ENCODE assay signal across 7 cellular contexts in genomic region chr11:75350743-75351540, GRCh38. TPM values are rescaled to one million over a fixed set of nuclear protein-coding genes. Genes with fewer than 3 reads are reported as not detected.
DNase-seq lines count a peak whose midpoint lies in the region; ATAC-seq and TF ChIP-seq lines count a peak whose summit lies in the region.

No MANE protein-coding gene starts in this region.

- CTCF ChIA-PET in RWPE1 (lab: Yijun Ruan, JAX): interaction anchor here (0.7 kb wide), 1 partner anchor 70 kb away, joined by 3 read pairs; no protein-coding TSS in a partner anchor

- peak overlapping the region; percentile 95 for H3K27ac Mint-ChIP-seq in activated naive CD8-positive, alpha-beta T cell treated with anti-CD3 and anti-CD28 coated beads, Interleukin-2, amount 50 U/mL, for 24 hours

- no peaks in the 10 kb centered on the region for H3K9me3 Mint-ChIP-seq in activated naive CD8-positive, alpha-beta T cell treated with anti-CD3 and anti-CD28 coated beads, Interleukin-2, amount 50 U/mL, for 24 hours

- peak; percentile 10 for TF ChIP-seq CTCF in retinal pigment epithelial cell (conservative IDR thresholded peaks at IDR 0.05; ENCODE audit: low read depth, low read length)
- no peak for TF ChIP-seq CTCF in RWPE1 (conservative IDR thresholded peaks at IDR 0.05; ENCODE audit: low read depth)

- H3K27me3 ChIP-seq in H7 (ENCODE audit: control insufficient read depth, insufficient read depth, low read length): peaks cover 6% of the 10 kb centered on the region; the same call in 1 of the 2 replicates

- intact Hi-C loops in left ventricle myocardium superior (cut with micrococcal nuclease): no loop called here

- DNase-seq in H7 (peak; percentile 88), RKO (ENCODE audit: low spot score) (peak; percentile 68), left ventricle myocardium superior (peak; percentile 71), retinal pigment epithelial cell (ENCODE audit: low read depth) (no peak), occipital lobe (lab: John Stamatoyannopoulos, UW) (no peak), RWPE1 (ENCODE audit: low spot score) (no peak)
- peak; percentile 50 for DNase-seq in activated naive CD8-positive, alpha-beta T cell treated with anti-CD3 and anti-CD28 coated beads, Interleukin-2, amount 50 U/mL, for 24 hours

- no peak overlapping the region for H3K27ac ChIP-seq in RWPE1

- peaks cover 5% of the 10 kb centered on the region for H3K27me3 Mint-ChIP-seq in activated naive CD8-positive, alpha-beta T cell treated with anti-CD3 and anti-CD28 coated beads, Interleukin-2, amount 50 U/mL, for 24 hours

- POLR2A ChIA-PET in RWPE1 (lab: Yijun Ruan, JAX; ENCODE audit: low non-redundant PET): no interaction called here

- peaks cover 55% of the 10 kb centered on the region for H3K4me1 Mint-ChIP-seq in activated naive CD8-positive, alpha-beta T cell treated with anti-CD3 and anti-CD28 coated beads, Interleukin-2, amount 50 U/mL, for 24 hours

- no peaks in the 10 kb centered on the region for H3K36me3 ChIP-seq in H7 (replicated peaks; ENCODE audit: control insufficient read depth, insufficient read depth, low read length)

- H3K36me3 Mint-ChIP-seq in activated naive CD8-positive, alpha-beta T cell treated with anti-CD3 and anti-CD28 coated beads, Interleukin-2, amount 50 U/mL, for 24 hours (ENCODE audit: low read depth): peaks cover 3% of the 10 kb centered on the region

- peak; percentile 42 for ATAC-seq in activated naive CD8-positive, alpha-beta T cell treated with anti-CD3 and anti-CD28 coated beads, Interleukin-2, amount 50 U/mL, for 24 hours
- ATAC-seq in left ventricle myocardium superior: peak; percentile 35

- H3K4me3 Mint-ChIP-seq in activated naive CD8-positive, alpha-beta T cell treated with anti-CD3 and anti-CD28 coated beads, Interleukin-2, amount 50 U/mL, for 24 hours: peak overlapping the region; percentile 91

- peak overlapping the region; percentile 85 for H3K4me3 ChIP-seq in H7 (ENCODE audit: insufficient read depth, low read depth, low read length)
- H3K4me3 ChIP-seq in retinal pigment epithelial cell (ENCODE audit: low read length): peak overlapping the region; percentile 44

RNA-seq across cellular contexts. Expression of gene ARRB1, which starts 0.5 kb away (rescaled TPM):
- total RNA-seq in H7 (2014; rRNA removed; shearing (Covaris generic)): 110 and 116 TPM in 2 replicates
- total RNA-seq in left ventricle myocardium superior: 26.5 TPM
- 55.4 TPM for total RNA-seq in occipital lobe

RNA-seq across cellular contexts. Expression of gene RPS3, which starts 48.4 kb away (rescaled TPM):
- total RNA-seq in H7 (2014; rRNA removed; shearing (Covaris generic)): 2,195 and 2,298 TPM in 2 replicates
- total RNA-seq in left ventricle myocardium superior (874 TPM), occipital lobe (1,342 TPM)

Comparison
In these comparisons a context has a peak if more than half of its experiments do, and no peak if none do; other contexts are left out.
1. DNase-seq: peak in H7 (single experiment), RKO (single experiment), activated naive CD8-positive, alpha-beta T cell treated with anti-CD3 and anti-CD28 coated beads, Interleukin-2, amount 50 U/mL, for 24 hours (single experiment) and left ventricle myocardium superior (single experiment); none in retinal pigment epithelial cell (single experiment), occipital lobe (single experiment) and RWPE1 (single experiment).